15 cellular contexts compared by ENCODE assay signal in the genomic region with DNA sequence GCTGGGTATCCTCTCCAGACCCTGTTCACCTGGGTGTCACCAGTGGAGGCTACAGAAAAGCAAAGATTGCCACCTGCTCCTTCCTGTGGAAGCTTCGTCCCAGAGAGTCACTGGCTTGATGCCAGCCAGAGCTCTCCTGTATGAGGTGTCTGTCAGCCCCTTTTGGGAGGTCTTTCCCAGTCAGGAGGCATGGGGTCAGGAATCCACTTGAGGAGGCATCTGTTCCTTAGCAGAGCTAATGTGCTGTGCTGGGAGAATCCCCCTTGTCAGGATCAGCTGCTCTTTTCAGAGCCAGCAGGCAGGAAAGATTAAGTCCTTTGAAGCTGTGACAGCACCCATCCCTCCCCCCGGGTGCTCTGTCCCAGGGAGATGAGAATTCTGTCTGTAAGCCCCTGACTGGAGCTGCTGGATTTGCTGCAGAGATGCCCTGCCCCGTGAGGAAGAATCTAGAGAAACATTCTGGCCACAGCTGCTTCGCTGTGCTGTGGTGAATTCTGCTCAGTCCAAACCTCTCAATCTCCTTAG.
"Had no signal": no experiment of that assay in that cellular context is flagged by ENCODE, and none has a peak within 500 bp of the region (broad histone marks: within the 10 kb centered on the region; RNA-seq: fewer than 3 reads in every experiment).

No MANE protein-coding gene starts in this region.

- H3K4me3 ChIP-seq: mucosa of descending colon, pancreas, transverse colon had no signal

- H3K36me3 ChIP-seq: pancreas, transverse colon had no signal

- H3K9me3 ChIP-seq: mucosa of descending colon, pancreas, transverse colon had no signal

- DNase-seq: activated CD4-positive, alpha-beta memory T cell treated with anti-CD3 and anti-CD28 coated beads for 36 hours; activated CD4-positive, alpha-beta T cell treated with anti-CD3 and anti-CD28 coated beads for 36 hours; activated CD8-positive, alpha-beta memory T cell treated with anti-CD3 and anti-CD28 coated beads, Interleukin-2, amount 10 ng/mL, durations not matched to agents 7 days and 5 days; activated naive CD4-positive, alpha-beta T cell treated with anti-CD3 and anti-CD28 coated beads, Interleukin-2, amount 50 U/mL, for 16 hours; activated T-cell treated with anti-CD3 and anti-CD28 coated beads, Interleukin-2, amount 50 U/mL, for 1 hour; mammary epithelial cell; mucosa of descending colon; naive thymus-derived CD4-positive, alpha-beta T cell; stimulated activated CD4-positive, alpha-beta T cell treated with anti-CD3 and anti-CD28 coated beads, Interleukin-15, amount 100 ng/mL, for 24 hours; stimulated activated CD4-positive, alpha-beta T cell treated with anti-CD3 and anti-CD28 coated beads, Interleukin-4, amount 100 ng/mL, for 24 hours; stimulated activated CD8-positive, alpha-beta memory T cell treated with anti-CD3 and anti-CD28 coated beads, Interleukin-4, amount 100 ng/mL, for 48 hours; stimulated activated naive CD4-positive, alpha-beta T cell treated with Interleukin-2 at 50 U/mL for 16 hours; substantia nigra; transverse colon had no signal

- H3K27ac ChIP-seq: pancreas, transverse colon had no signal

- H3K27me3 ChIP-seq: pancreas, transverse colon had no signal

- H3K4me1 ChIP-seq: pancreas, transverse colon had no signal
